In genomic region chr3:125681906-125682305, GRCh38 we compare ENCODE assay signal across 8 cellular contexts.
DNase-seq lines count a peak whose midpoint lies in the region; ATAC-seq and TF ChIP-seq lines count a peak whose summit lies in the region.
"Not testable (repeated sequence)": the region's sequence is repeated elsewhere in the genome, so short reads cannot be mapped to it uniquely, and the experiment has no call there.

No MANE protein-coding gene starts in this region.

- H3K27ac ChIP-seq in WERI-Rb-1 (peak overlapping the region; percentile 48), muscle layer of colon (ENCODE audit: low read depth, low read length) (peak overlapping the region; percentile 14), neutrophil (peak overlapping the region; percentile 78)
- not testable (repeated sequence) for H3K27ac ChIP-seq in upper lobe of right lung

- intact Hi-C loops in upper lobe of right lung (cut with DNase I), result not testable (repeated sequence)

- H3K9me3 Mint-ChIP-seq in stimulated activated effector memory CD8-positive, alpha-beta T cell treated with anti-CD3 and anti-CD28 coated beads, Interleukin-12 subunit alpha, Interleukin-12 subunit beta, amount 100 ng/mL, for 72 hours; stimulated activated naive CD8-positive, alpha-beta T cell treated with anti-CD3 and anti-CD28 coated beads, Interleukin-15, amount 100 ng/mL, for 72 hours: not testable (repeated sequence)

- not testable (repeated sequence) for H3K9ac ChIP-seq in muscle layer of colon (ENCODE audit: low read length)

- ATAC-seq in stimulated activated effector memory CD8-positive, alpha-beta T cell treated with anti-CD3 and anti-CD28 coated beads, Interleukin-12 subunit alpha, Interleukin-12 subunit beta, amount 100 ng/mL, for 72 hours, result peak; percentile 12
- peak; percentile 18 for ATAC-seq in stimulated activated naive CD8-positive, alpha-beta T cell treated with anti-CD3 and anti-CD28 coated beads, Interleukin-15, amount 100 ng/mL, for 72 hours
- ATAC-seq in upper lobe of right lung, result peak; percentile 6

- H3K36me3 Mint-ChIP-seq in stimulated activated effector memory CD8-positive, alpha-beta T cell treated with anti-CD3 and anti-CD28 coated beads, Interleukin-12 subunit alpha, Interleukin-12 subunit beta, amount 100 ng/mL, for 72 hours, result not testable (repeated sequence)

- TF ChIP-seq CTCF in WERI-Rb-1 (IDR thresholded peaks at IDR 0.05; ENCODE audit: low read depth, low read length); neutrophil (IDR thresholded peaks at IDR 0.05); upper lobe of right lung (IDR thresholded peaks at IDR 0.05): not testable (repeated sequence)

- peaks cover 27% of the 10 kb centered on the region for H3K27me3 Mint-ChIP-seq in stimulated activated naive CD8-positive, alpha-beta T cell treated with anti-CD3 and anti-CD28 coated beads, Interleukin-15, amount 100 ng/mL, for 72 hours

- H3K27ac Mint-ChIP-seq in stimulated activated effector memory CD8-positive, alpha-beta T cell treated with anti-CD3 and anti-CD28 coated beads, Interleukin-12 subunit alpha, Interleukin-12 subunit beta, amount 100 ng/mL, for 72 hours; stimulated activated naive CD8-positive, alpha-beta T cell treated with anti-CD3 and anti-CD28 coated beads, Interleukin-15, amount 100 ng/mL, for 72 hours: not testable (repeated sequence)

- not testable (repeated sequence) for H3K4me1 Mint-ChIP-seq in stimulated activated effector memory CD8-positive, alpha-beta T cell treated with anti-CD3 and anti-CD28 coated beads, Interleukin-12 subunit alpha, Interleukin-12 subunit beta, amount 100 ng/mL, for 72 hours; stimulated activated naive CD8-positive, alpha-beta T cell treated with anti-CD3 and anti-CD28 coated beads, Interleukin-15, amount 100 ng/mL, for 72 hours

- H3K4me1 ChIP-seq in muscle layer of colon (ENCODE audit: insufficient read depth, low read length) (peaks cover 15% of the 10 kb centered on the region), neutrophil (ENCODE audit: control insufficient read depth in 1 of 2, insufficient read depth in 1 of 2, low read depth in 1 of 2, low read length in 1 of 2) (peaks cover 9 to 14% of the 10 kb centered on the region in 2 experiments)
- not testable (repeated sequence) for H3K4me1 ChIP-seq in upper lobe of right lung

- not testable (repeated sequence) for H3K9me3 ChIP-seq in WERI-Rb-1 (ENCODE audit: severe bottlenecking); muscle layer of colon (ENCODE audit: low read length); neutrophil; upper lobe of right lung

- H3K36me3 ChIP-seq in WERI-Rb-1; muscle layer of colon (ENCODE audit: insufficient read depth, low read length); neutrophil; upper lobe of right lung: not testable (repeated sequence)

- H3K4me3 Mint-ChIP-seq in stimulated activated effector memory CD8-positive, alpha-beta T cell treated with anti-CD3 and anti-CD28 coated beads, Interleukin-12 subunit alpha, Interleukin-12 subunit beta, amount 100 ng/mL, for 72 hours; stimulated activated naive CD8-positive, alpha-beta T cell treated with anti-CD3 and anti-CD28 coated beads, Interleukin-15, amount 100 ng/mL, for 72 hours: not testable (repeated sequence)

- peak; percentile 85 for DNase-seq in NCI-H82 (lab: John Stamatoyannopoulos, UW)
- peak; percentile 63 for DNase-seq in SK-N-DZ (ENCODE audit: low spot score)
- peak; percentile 75 for DNase-seq in WERI-Rb-1
- DNase-seq in stimulated activated effector memory CD8-positive, alpha-beta T cell treated with anti-CD3 and anti-CD28 coated beads, Interleukin-12 subunit alpha, Interleukin-12 subunit beta, amount 100 ng/mL, for 72 hours (ENCODE audit: low spot score in 2 of 2); stimulated activated naive CD8-positive, alpha-beta T cell treated with anti-CD3 and anti-CD28 coated beads, Interleukin-15, amount 100 ng/mL, for 72 hours: not testable (repeated sequence)
- peak; percentile 28 for DNase-seq in upper lobe of right lung

- H3K27me3 ChIP-seq in WERI-Rb-1 (ENCODE audit: insufficient read depth, low read depth, severe bottlenecking); muscle layer of colon (ENCODE audit: control insufficient read depth in 1 of 2, insufficient read depth in 2 of 2, low read length in 2 of 2); neutrophil; upper lobe of right lung: not testable (repeated sequence)

- not testable (repeated sequence) for H3K4me3 ChIP-seq in WERI-Rb-1 (ENCODE audit: low read depth, low read length); muscle layer of colon (ENCODE audit: low read depth in 1 of 2, low read length in 2 of 2); neutrophil (ENCODE audit: low read depth in 1 of 2, low read length in 1 of 2); upper lobe of right lung
